Comparison of ENCODE assay signal across 7 cellular contexts in genomic region chrX:119729408-119730201, GRCh38. TPM values are rescaled to one million over a fixed set of nuclear protein-coding genes. Genes with fewer than 3 reads are reported as not detected.
DNase-seq lines count a peak whose midpoint lies in the region; ATAC-seq, FAIRE-seq and TF ChIP-seq lines count a peak whose summit lies in the region.

No MANE protein-coding gene starts in this region.

- 37 to 46% (median 43%) methylated on average over 14 of the region's 14 CpGs for WGBS in small intestine, 3 donors

- DNase-seq in SJCRH30 (peak; percentile 77 to 88), left ventricle myocardium inferior (peak; percentile 26), small intestine (peak; percentile 50)
- DNase-seq in activated naive CD4-positive, alpha-beta T cell treated with Interleukin-2 at 50 U/mL for 16 hours: peak; percentile 64

- ATAC-seq in GM21381 (IDR thresholded peaks at IDR 0.05; ENCODE audit: unreplicated experiment): no peak

- peak; percentile 70 for TF ChIP-seq RAD21 in Ishikawa (IDR thresholded peaks at IDR 0.05; ENCODE audit: low read depth)

- no peak for FAIRE-seq in small intestine (lab: Jason Lieb, UNC)

- H3K27me3 ChIP-seq in SJCRH30: no peaks in the 10 kb centered on the region
- no peaks in the 10 kb centered on the region for H3K27me3 ChIP-seq in left ventricle myocardium inferior (ENCODE audit: low read depth)
- no peaks in the 10 kb centered on the region for H3K27me3 ChIP-seq in small intestine (ENCODE audit: control insufficient read depth in 2 of 2, insufficient read depth in 2 of 2, low read length in 2 of 2)

- intact Hi-C loops in left ventricle myocardium inferior (cut with micrococcal nuclease): loop anchor here (10.0 kb wide), 1 partner anchor 215 kb away; no protein-coding TSS in a partner anchor

- H3K4me1 ChIP-seq in SJCRH30 (peaks cover 1% of the 10 kb centered on the region), left ventricle myocardium inferior (no peaks in the 10 kb centered on the region), small intestine (ENCODE audit: control insufficient read depth in 2 of 2, insufficient read depth in 1 of 2, low read depth in 1 of 2, low read length in 1 of 2) (no peaks in the 10 kb centered on the region)

- no peaks in the 10 kb centered on the region for H3K36me3 ChIP-seq in SJCRH30
- no peaks in the 10 kb centered on the region for H3K36me3 ChIP-seq in left ventricle myocardium inferior
- H3K36me3 ChIP-seq in small intestine (ENCODE audit: control insufficient read depth in 2 of 2, insufficient read depth in 2 of 2, low read length in 2 of 2): no peaks in the 10 kb centered on the region

- TF ChIP-seq CTCF in GM12872 (IDR thresholded peaks at IDR 0.05; ENCODE audit: insufficient read depth, low read depth, low read length) (peak; percentile 61), left ventricle myocardium inferior (IDR thresholded peaks at IDR 0.05; ENCODE audit: borderline replicate concordance) (peak; percentile 68)

- no peak overlapping the region for H3K27ac ChIP-seq in SJCRH30
- no peak overlapping the region for H3K27ac ChIP-seq in left ventricle myocardium inferior (replicated peaks)
- H3K27ac ChIP-seq in small intestine (ENCODE audit: low read depth in 1 of 2, low read length in 1 of 2): no peak overlapping the region

- H3K9me3 ChIP-seq in SJCRH30 (replicated peaks) (no peaks in the 10 kb centered on the region), left ventricle myocardium inferior (replicated peaks) (no peaks in the 10 kb centered on the region), small intestine (ENCODE audit: control insufficient read depth, low read depth) (no peaks in the 10 kb centered on the region)

- TF ChIP-seq EP300 in Ishikawa (IDR thresholded peaks at IDR 0.05; ENCODE audit: borderline replicate concordance): no peak

- H3K4me3 ChIP-seq in SJCRH30 (no peak overlapping the region), left ventricle myocardium inferior (no peak overlapping the region), small intestine (ENCODE audit: low read depth in 1 of 2, low read length in 2 of 2) (no peak overlapping the region)

TF ChIP-seq in Ishikawa, 13 proteins besides CTCF, POLR2A, EP300 and RAD21:
- TF ChIP-seq CEBPB (IDR thresholded peaks at IDR 0.05) (0 out of 2 replicates have a peak, but pooled peaks have one; percentile 24), EGR1 (IDR thresholded peaks at IDR 0.05) (no peak)

RNA-seq across cellular contexts. Expression of gene SOWAHD, which starts 28.8 kb away (rescaled TPM):
- total RNA-seq in SJCRH30 (2014; rRNA removed; shearing (Covaris generic)): not detected in 2 replicates
- total RNA-seq in left ventricle myocardium inferior: 0.33 TPM
- polyA plus RNA-seq in small intestine: 1 to 10 TPM; 3.3 to 5.4 (median 4.5) TPM

RNA-seq across cellular contexts. Expression of gene SEPTIN6, which starts 36.6 kb away (rescaled TPM):
- 70.9 and 73.8 TPM in 2 replicates for total RNA-seq in SJCRH30 (2014; rRNA removed; shearing (Covaris generic))
- 5.6 TPM for total RNA-seq in left ventricle myocardium inferior
- polyA plus RNA-seq in small intestine: 1 to 10 TPM; 3.6 to 8.4 (median 5.4) TPM

Comparison
In these comparisons a context has a peak if more than half of its experiments do, and no peak if none do; other contexts are left out.
1. DNase-seq: peak in every context shown above with its lines; median percentile 82 in SJCRH30; 64 in activated naive CD4-positive, alpha-beta T cell treated with Interleukin-2 at 50 U/mL for 16 hours; 50 in small intestine; 26 in left ventricle myocardium inferior.
2. RNA of gene SEPTIN6, which starts 36.6 kb away (total RNA-seq): 70.9 to 73.8 TPM in SJCRH30; 5.6 TPM in left ventricle myocardium inferior (single experiment); every median in the first group is over 10 times any median in the second.